ENCODE assay signal across 1 cellular context in genomic region chr7:150451097-150451793, GRCh38.
TF ChIP-seq lines count a peak whose summit lies in the region.

No MANE protein-coding gene starts in this region.

TF ChIP-seq in GM12878, 131 proteins besides CTCF, POLR2A, EP300 and RAD21 (continued from another document and continues in another):
- peak; percentile 64; the same call in 1 of the 2 replicates for TF ChIP-seq HDGF (IDR thresholded peaks at IDR 0.05)
- peak; percentile 86 for TF ChIP-seq IKZF1 (conservative IDR thresholded peaks at IDR 0.05)
- TF ChIP-seq NR2C1 (IDR thresholded peaks at IDR 0.05), result no peak
- peak; percentile 19; the same call in 1 of the 2 replicates for TF ChIP-seq BCL11A (IDR thresholded peaks at IDR 0.05; ENCODE audit: low read depth, low read length)
- TF ChIP-seq HDAC2 (IDR thresholded peaks at IDR 0.05), result no peak
- TF ChIP-seq STAT3 (IDR thresholded peaks at IDR 0.05; ENCODE audit: low read depth, low read length), result no peak
- TF ChIP-seq SMAD1 (IDR thresholded peaks at IDR 0.05; ENCODE audit: low read depth, partially characterized antibody), result no peak
- no peak for TF ChIP-seq KDM1A (IDR thresholded peaks at IDR 0.05; ENCODE audit: borderline replicate concordance)
- TF ChIP-seq NFYA (IDR thresholded peaks at IDR 0.05; ENCODE audit: borderline replicate concordance, low read depth, low read length), result no peak
- TF ChIP-seq CHD2 (IDR thresholded peaks at IDR 0.05; ENCODE audit: borderline replicate concordance, low read depth, low read length), result peak; percentile 63; the same call in 1 of the 2 replicates
- no peak for TF ChIP-seq TARDBP (IDR thresholded peaks at IDR 0.05; ENCODE audit: borderline replicate concordance)
- no peak for TF ChIP-seq SREBF1 (IDR thresholded peaks at IDR 0.05; ENCODE audit: low read length)
- no peak for TF ChIP-seq ATF7 (IDR thresholded peaks at IDR 0.05; ENCODE audit: low read depth)
- no peak for TF ChIP-seq BMI1 (IDR thresholded peaks at IDR 0.05; ENCODE audit: borderline replicate concordance)
- 0 out of 2 replicates have a peak, but pooled peaks have one; percentile 22 for TF ChIP-seq IRF4 (IDR thresholded peaks at IDR 0.05; ENCODE audit: low read depth, low read length)
- peak; percentile 85 to 87 for TF ChIP-seq IKZF2 (IDR thresholded peaks at IDR 0.05)
- TF ChIP-seq POU2F2 (IDR thresholded peaks at IDR 0.05; ENCODE audit: borderline replicate concordance, low read depth, low read length), result peak; percentile 22; the same call in 1 of the 3 replicates
- no peak; the same call in 1 of the 2 replicates for TF ChIP-seq CREB1 (IDR thresholded peaks at IDR 0.05; ENCODE audit: low read depth)
- TF ChIP-seq CHD1 (IDR thresholded peaks at IDR 0.05; ENCODE audit: low read depth, low read length), result no peak
- no peak for TF ChIP-seq FOXM1 (IDR thresholded peaks at IDR 0.05; ENCODE audit: low read depth, low read length)
- TF ChIP-seq RB1 (IDR thresholded peaks at IDR 0.05; ENCODE audit: borderline replicate concordance), result no peak
- TF ChIP-seq PBX3 (IDR thresholded peaks at IDR 0.05; ENCODE audit: insufficient replicate concordance, low read depth, low read length), result peak; percentile 22
- no peak for TF ChIP-seq ZNF384 (IDR thresholded peaks at IDR 0.05; ENCODE audit: borderline replicate concordance, low read depth, low read length)
- peak; percentile 60; the same call in 1 of the 2 replicates for TF ChIP-seq MTA3 (IDR thresholded peaks at IDR 0.05; ENCODE audit: borderline replicate concordance, low read length)
- TF ChIP-seq TAF1 (IDR thresholded peaks at IDR 0.05; ENCODE audit: borderline replicate concordance, low read depth, low read length), result peak; percentile 54; the same call in 1 of the 2 replicates
- TF ChIP-seq CEBPZ (IDR thresholded peaks at IDR 0.05; ENCODE audit: low read depth, low read length), result no peak
- TF ChIP-seq ZSCAN29 (IDR thresholded peaks at IDR 0.05), result no peak
- TF ChIP-seq FOXK2 (IDR thresholded peaks at IDR 0.05), result no peak
- TF ChIP-seq ATF3 (IDR thresholded peaks at IDR 0.05; ENCODE audit: borderline replicate concordance, extremely low read depth, low read depth, low read length), result no peak
- TF ChIP-seq MYC (IDR thresholded peaks at IDR 0.05; ENCODE audit: insufficient read depth, insufficient read length, insufficient replicate concordance, low read length, severe bottlenecking), result no peak
- no peak for TF ChIP-seq PRDM15 (CRISPR knock-in tag; IDR thresholded peaks at IDR 0.05)
- TF ChIP-seq SUPT20H (IDR thresholded peaks at IDR 0.05; ENCODE audit: borderline replicate concordance, control insufficient read depth, low read depth, low read length), result no peak
- TF ChIP-seq ZNF24 (IDR thresholded peaks at IDR 0.05), result no peak
- TF ChIP-seq E2F8 (IDR thresholded peaks at IDR 0.05; ENCODE audit: low read depth, partially characterized antibody), result no peak
- TF ChIP-seq SMAD5 (IDR thresholded peaks at IDR 0.05; ENCODE audit: low read depth), result no peak
- 0 out of 2 replicates have a peak, but pooled peaks have one; percentile 38 for TF ChIP-seq PAX8 (IDR thresholded peaks at IDR 0.05)
- peak; percentile 52; the same call in 1 of the 2 replicates for TF ChIP-seq POLR2AphosphoS2 (IDR thresholded peaks at IDR 0.05; ENCODE audit: low read depth, low read length)
- TF ChIP-seq ZNF274 (IDR thresholded peaks at IDR 0.05; ENCODE audit: insufficient read depth, insufficient read length), result no peak
- TF ChIP-seq YBX1 (IDR thresholded peaks at IDR 0.05), result no peak
- TF ChIP-seq SPI1 (IDR thresholded peaks at IDR 0.05; ENCODE audit: borderline replicate concordance, insufficient read depth, low read depth, low read length), result no peak
- no peak for TF ChIP-seq ASH2L (IDR thresholded peaks at IDR 0.05; ENCODE audit: borderline replicate concordance, low read depth)
- TF ChIP-seq EZH2 (IDR thresholded peaks at IDR 0.05; ENCODE audit: borderline replicate concordance, control insufficient read depth, low read depth, low read length), result no peak
- no peak for TF ChIP-seq MYB (IDR thresholded peaks at IDR 0.05; ENCODE audit: borderline replicate concordance, low read depth, low read length)
- peak; percentile 6 to 44; a peak in 2 of 3 replicates for TF ChIP-seq EGR1 (IDR thresholded peaks at IDR 0.05; ENCODE audit: borderline replicate concordance in 1 of 2, low read depth in 2 of 2, low read length in 2 of 2)
- TF ChIP-seq ZBTB4 (CRISPR knock-in tag; IDR thresholded peaks at IDR 0.05), result no peak
- TF ChIP-seq PML (IDR thresholded peaks at IDR 0.05; ENCODE audit: low read length), result no peak; the same call in 1 of the 2 replicates
- peak; percentile 49; the same call in 1 of the 2 replicates for TF ChIP-seq LARP7 (IDR thresholded peaks at IDR 0.05)
- TF ChIP-seq TBL1XR1 (IDR thresholded peaks at IDR 0.05; ENCODE audit: low read depth, low read length), result no peak
- peak; percentile 61 for TF ChIP-seq NBN (IDR thresholded peaks at IDR 0.05)
- TF ChIP-seq SRF (IDR thresholded peaks at IDR 0.05; ENCODE audit: low read depth in 2 of 2, low read length in 2 of 2), result no peak
- no peak for TF ChIP-seq HCFC1 (IDR thresholded peaks at IDR 0.05; ENCODE audit: low read length)
- no peak for TF ChIP-seq ETV6 (conservative IDR thresholded peaks at IDR 0.05 in 1 of 2, IDR thresholded peaks at IDR 0.05 in 1 of 2; ENCODE audit: borderline replicate concordance in 1 of 2, low read depth in 1 of 2)
- no peak for TF ChIP-seq RBBP5 (conservative IDR thresholded peaks at IDR 0.05)
- TF ChIP-seq TCF12 (IDR thresholded peaks at IDR 0.05; ENCODE audit: low read depth, low read length), result peak; percentile 67
- no peak for TF ChIP-seq GABPA (IDR thresholded peaks at IDR 0.05; ENCODE audit: low read depth)
- no peak for TF ChIP-seq JUNB (IDR thresholded peaks at IDR 0.05)
